ENCODE assay signal across 8 cellular contexts in the genomic region with DNA sequence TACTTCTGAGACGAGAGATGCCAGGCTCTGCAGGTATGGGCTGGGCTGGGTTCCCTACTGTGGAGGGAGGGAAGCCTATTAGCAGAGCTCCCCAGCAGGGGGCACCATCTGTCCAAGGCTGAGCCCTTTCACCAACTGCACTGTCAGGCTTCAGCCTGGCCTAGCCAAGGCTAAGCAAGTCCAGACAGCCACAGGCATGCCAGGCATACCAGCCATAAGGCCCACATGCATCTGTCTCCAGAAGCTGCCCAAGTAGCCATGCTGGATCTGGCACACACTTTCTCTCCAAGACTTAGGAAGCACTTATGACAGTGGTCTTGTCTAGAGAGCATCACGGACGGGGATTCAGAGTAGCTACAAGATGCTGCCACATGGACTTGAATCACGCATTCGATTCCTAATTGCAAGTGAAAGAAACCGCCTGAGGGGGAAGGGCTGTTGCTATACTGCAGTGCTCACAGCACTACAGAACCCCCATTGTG. TPM values are rescaled to one million over a fixed set of nuclear protein-coding genes. Genes with fewer than 3 reads are reported as not detected.
A peak's percentile ranks its signal among the peaks of the same experiment; 100 is the strongest.
DNase-seq lines count a peak whose midpoint lies in the region; ATAC-seq, FAIRE-seq and TF ChIP-seq lines count a peak whose summit lies in the region.

No MANE protein-coding gene starts in this region.

- H3K27me3 ChIP-seq in ascending aorta = no peaks in the 10 kb centered on the region
- no peaks in the 10 kb centered on the region for H3K27me3 ChIP-seq in small intestine (ENCODE audit: control insufficient read depth in 2 of 2, insufficient read depth in 2 of 2, low read length in 2 of 2)

- no peak for ATAC-seq in HG03097 (IDR thresholded peaks at IDR 0.05; ENCODE audit: low FRiP score, unreplicated experiment)

- H3K4me1 ChIP-seq in ascending aorta (peaks cover 0 to 3% of the 10 kb centered on the region in 2 donors), small intestine (ENCODE audit: control insufficient read depth in 2 of 2, insufficient read depth in 1 of 2, low read depth in 1 of 2, low read length in 1 of 2) (no peaks in the 10 kb centered on the region)

- DNase-seq in G401 (ENCODE audit: low spot score) (peak; percentile 86), HCEC 1CT (peak; percentile 61), NCI-H1092 treated with DMSO at 0.1 percent for 48 hours (lab: John Stamatoyannopoulos, UW) (peak; percentile 36), T-helper 22 cell (ENCODE audit: low read depth) (peak; percentile 54), ascending aorta (ENCODE audit: low spot score in 2 of 2) (peak in 1 of 2 donors; percentile 83), hippocampal formation (lab: John Stamatoyannopoulos, UW) (peak; percentile 52 to 77), small intestine (peak; percentile 76)

- intact Hi-C loops in ascending aorta (cut with DNase I) = loop anchor here (5.0 to 10.0 kb wide), 3 partner anchors 330 to 512 kb away; no protein-coding TSS in a partner anchor

- TF ChIP-seq CTCF in ascending aorta (IDR thresholded peaks at IDR 0.05) = peak; percentile 70 to 72 (median 70)

- in situ Hi-C loops in G401 (cut with HindIII; ENCODE audit: low sequenced_read_pairs) = no loop called here

- H3K36me3 ChIP-seq in ascending aorta (peaks cover 21 to 34% of the 10 kb centered on the region in 2 donors), small intestine (ENCODE audit: control insufficient read depth in 2 of 2, insufficient read depth in 2 of 2, low read length in 2 of 2) (peaks cover 4 to 14% of the 10 kb centered on the region in 2 donors)

- no peak for FAIRE-seq in small intestine (lab: Jason Lieb, UNC)

- WGBS in small intestine, 3 donors = 65 to 88% (median 70%) methylated on average over 6 of the region's 6 CpGs

- no peaks in the 10 kb centered on the region for H3K9me3 ChIP-seq in ascending aorta
- no peaks in the 10 kb centered on the region for H3K9me3 ChIP-seq in small intestine (ENCODE audit: control insufficient read depth, low read depth)

- H3K4me3 ChIP-seq in ascending aorta = no peak overlapping the region
- H3K4me3 ChIP-seq in small intestine (ENCODE audit: low read depth in 1 of 2, low read length in 2 of 2) = no peak overlapping the region

- H3K27ac ChIP-seq in ascending aorta = no peak overlapping the region
- H3K27ac ChIP-seq in small intestine (ENCODE audit: low read depth in 1 of 2, low read length in 1 of 2) = no peak overlapping the region

RNA-seq across cellular contexts. Expression of gene RUVBL1, which starts 28.3 kb away (rescaled TPM):
- total RNA-seq in G401 (2014; rRNA removed; shearing (Covaris generic)) = 160 and 177 TPM in 2 replicates
- total RNA-seq in ascending aorta = 10.3 TPM
- polyA plus RNA-seq in small intestine = 10 to 100 TPM in 1 of 3 donors, 1 to 10 TPM in 2; 7.6 to 40.4 (median 9.7) TPM

RNA-seq across cellular contexts. Expression of gene SEC61A1, which starts 43.0 kb away (rescaled TPM):
- 134 and 174 TPM in 2 replicates for total RNA-seq in G401 (2014; rRNA removed; shearing (Covaris generic))
- 193 TPM for total RNA-seq in ascending aorta
- polyA plus RNA-seq in small intestine = 100 to 1,000 TPM in 1 of 3 donors, 10 to 100 TPM in 2; 52.1 to 183 (median 57.8) TPM

RNA-seq across cellular contexts. Expression of gene EEFSEC, which starts 58.0 kb away (rescaled TPM):
- total RNA-seq in G401 (2014; rRNA removed; shearing (Covaris generic)) = 14.6 and 25.1 TPM in 2 replicates
- 16.2 TPM for total RNA-seq in ascending aorta
- 10 to 100 TPM in 1 of 3 donors, 1 to 10 TPM in 2; 4.9 to 13.2 (median 7.3) TPM for polyA plus RNA-seq in small intestine

Comparison
In these comparisons a context has a peak if more than half of its experiments do, and no peak if none do; other contexts are left out.
1. RNA of gene RUVBL1, which starts 28.3 kb away (total RNA-seq): 160 to 177 TPM in G401; 10.3 TPM in ascending aorta (single experiment); every median in the first group is over 10 times any median in the second.